8 cellular contexts compared by ENCODE assay signal in the genomic region with DNA sequence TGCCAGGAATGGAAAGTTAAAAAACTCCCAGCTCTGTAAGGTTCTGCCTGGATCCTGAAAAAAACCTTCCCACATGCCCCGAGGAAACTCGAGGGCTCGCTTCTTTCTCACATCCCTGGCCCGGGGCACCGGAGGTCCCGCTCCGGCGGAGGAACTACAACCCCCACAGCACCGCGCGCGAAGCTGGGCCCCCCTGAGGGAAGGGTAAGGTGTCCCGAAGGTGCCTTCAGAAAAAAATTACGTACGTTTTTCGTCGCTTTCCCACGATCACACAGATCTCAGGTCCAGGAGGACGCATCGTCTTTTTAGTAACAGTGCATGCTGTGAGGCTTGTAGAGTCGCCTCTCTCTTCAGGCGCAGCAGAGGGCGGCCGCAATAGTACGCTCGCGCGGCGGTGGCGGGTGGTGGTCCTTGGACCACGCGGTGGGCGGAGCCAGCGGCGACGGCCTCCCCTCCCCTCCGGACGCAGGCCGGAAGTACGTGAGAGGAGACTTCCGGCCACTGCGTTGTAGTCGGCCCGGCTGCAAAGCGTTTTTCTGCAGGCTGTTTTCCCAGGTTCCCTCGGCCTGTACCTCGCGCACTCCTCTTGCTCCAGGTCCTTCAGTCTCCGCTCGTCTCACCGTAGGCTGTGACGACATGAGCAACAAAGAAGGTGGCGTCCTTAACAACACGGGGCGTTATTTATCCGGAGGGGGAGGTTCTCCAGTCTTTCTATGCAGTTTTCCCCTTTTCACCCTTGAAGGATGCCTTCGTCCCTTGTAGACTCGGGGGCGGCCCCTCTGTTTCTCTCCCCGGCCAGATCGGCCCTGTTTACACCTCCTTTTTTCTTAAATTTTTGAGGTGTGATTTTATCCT. TPM values are rescaled to one million over a fixed set of nuclear protein-coding genes. Genes with fewer than 3 reads are reported as not detected.
DNase-seq lines count a peak whose midpoint lies in the region; ATAC-seq and TF ChIP-seq lines count a peak whose summit lies in the region.

A gene with protein sequence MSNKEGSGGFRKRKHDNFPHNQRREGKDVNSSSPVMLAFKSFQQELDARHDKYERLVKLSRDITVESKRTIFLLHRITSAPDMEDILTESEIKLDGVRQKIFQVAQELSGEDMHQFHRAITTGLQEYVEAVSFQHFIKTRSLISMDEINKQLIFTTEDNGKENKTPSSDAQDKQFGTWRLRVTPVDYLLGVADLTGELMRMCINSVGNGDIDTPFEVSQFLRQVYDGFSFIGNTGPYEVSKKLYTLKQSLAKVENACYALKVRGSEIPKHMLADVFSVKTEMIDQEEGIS (plus strand): TSS at position 495 of the 855 bp plus-strand sequence. CDS start 142 bp downstream, at position 637.

- peaks cover 44% of the 10 kb centered on the region for H3K4me1 Mint-ChIP-seq in activated naive CD8-positive, alpha-beta T cell (ENCODE audit: low read depth)

- H3K27ac ChIP-seq in testis: peak within 1 kb of the TSS; percentile 94 to 97

- no peak for TF ChIP-seq CTCF in GM06990 (IDR thresholded peaks at IDR 0.05; ENCODE audit: insufficient read depth, low read length, poor library complexity, severe bottlenecking)
- no peak for TF ChIP-seq CTCF in omental fat pad (IDR thresholded peaks at IDR 0.05)
- no peak for TF ChIP-seq CTCF in testis (IDR thresholded peaks at IDR 0.05)

- no peaks in the 10 kb centered on the region for H3K9me3 ChIP-seq in testis

- 0% methylated on average over 41 to 61 of the region's 61 CpGs for WGBS in testis, 2 donors

- DNase-seq in GM06990 (ENCODE audit: extremely low read depth, insufficient read length): peak; percentile 98
- DNase-seq in NCI-H1092 (lab: John Stamatoyannopoulos, UW): peak; percentile 95
- DNase-seq in SKM-1 treated with dmso at 0.1 percent for 144 hours (lab: John Stamatoyannopoulos, UW; ENCODE audit: unreplicated experiment): peak; percentile 98
- peak; percentile 94 for DNase-seq in glomerular visceral epithelial cell (ENCODE audit: extremely low spot score)
- peak; percentile 77 for DNase-seq in omental fat pad (ENCODE audit: low spot score)
- DNase-seq in testis: peak; percentile 94

- peak; percentile 96 for ATAC-seq in HG02588 (IDR thresholded peaks at IDR 0.05; ENCODE audit: unreplicated experiment)
- ATAC-seq in omental fat pad (ENCODE audit: low FRiP score): peak; percentile 98

- H3K27ac Mint-ChIP-seq in activated naive CD8-positive, alpha-beta T cell: peak within 1 kb of the TSS; percentile 100

- H3K4me3 Mint-ChIP-seq in activated naive CD8-positive, alpha-beta T cell: peak within 1 kb of the TSS; percentile 97

- no peak for TF ChIP-seq POLR2A in testis (IDR thresholded peaks at IDR 0.05)

- peak within 1 kb of the TSS; percentile 91 for H3K4me3 ChIP-seq in GM06990 (replicated peaks; ENCODE audit: low read depth, low read length)
- H3K4me3 ChIP-seq in testis: peak within 1 kb of the TSS; percentile 80 to 84

- peaks cover 10% of the 10 kb centered on the region for H3K4me1 ChIP-seq in testis

- H3K36me3 ChIP-seq in GM06990 (ENCODE audit: control insufficient read depth, insufficient read depth, low read length): no peaks in the 10 kb centered on the region; the same call in 1 of the 2 replicates
- no peaks in the 10 kb centered on the region for H3K36me3 ChIP-seq in testis (ENCODE audit: low read depth, missing control alignments)

- no peaks in the 10 kb centered on the region for H3K27me3 Mint-ChIP-seq in activated naive CD8-positive, alpha-beta T cell

- no peaks in the 10 kb centered on the region for H3K9me3 Mint-ChIP-seq in activated naive CD8-positive, alpha-beta T cell (ENCODE audit: low read depth)

- H3K36me3 Mint-ChIP-seq in activated naive CD8-positive, alpha-beta T cell: peaks cover 8% of the 10 kb centered on the region

- H3K27me3 ChIP-seq in GM06990 (replicated peaks; ENCODE audit: control insufficient read depth, insufficient read depth, low read length) (no peaks in the 10 kb centered on the region), testis (no peaks in the 10 kb centered on the region)

- intact Hi-C loops in testis (cut with DNase I; ENCODE audit: low total_unique reads): no loop called here

RNA-seq across cellular contexts. Expression of the gene that starts here (rescaled TPM):
- total RNA-seq in omental fat pad: 10 to 100 TPM; 17.1 to 25.2 (median 20.1) TPM
- total RNA-seq in testis: 10 to 100 TPM; 31.8 to 37.0 TPM
- polyA plus RNA-seq in testis (ENCODE audit: insufficient read depth, low read depth, low replicate concordance): 38.6 TPM

Comparison
In these comparisons a context has a peak if more than half of its experiments do, and no peak if none do; other contexts are left out.
1. Peak in every context shown above with its lines: DNase-seq, ATAC-seq, H3K4me3 ChIP-seq and H3K27ac ChIP-seq.